10 cellular contexts compared by ENCODE assay signal in the genomic region with DNA sequence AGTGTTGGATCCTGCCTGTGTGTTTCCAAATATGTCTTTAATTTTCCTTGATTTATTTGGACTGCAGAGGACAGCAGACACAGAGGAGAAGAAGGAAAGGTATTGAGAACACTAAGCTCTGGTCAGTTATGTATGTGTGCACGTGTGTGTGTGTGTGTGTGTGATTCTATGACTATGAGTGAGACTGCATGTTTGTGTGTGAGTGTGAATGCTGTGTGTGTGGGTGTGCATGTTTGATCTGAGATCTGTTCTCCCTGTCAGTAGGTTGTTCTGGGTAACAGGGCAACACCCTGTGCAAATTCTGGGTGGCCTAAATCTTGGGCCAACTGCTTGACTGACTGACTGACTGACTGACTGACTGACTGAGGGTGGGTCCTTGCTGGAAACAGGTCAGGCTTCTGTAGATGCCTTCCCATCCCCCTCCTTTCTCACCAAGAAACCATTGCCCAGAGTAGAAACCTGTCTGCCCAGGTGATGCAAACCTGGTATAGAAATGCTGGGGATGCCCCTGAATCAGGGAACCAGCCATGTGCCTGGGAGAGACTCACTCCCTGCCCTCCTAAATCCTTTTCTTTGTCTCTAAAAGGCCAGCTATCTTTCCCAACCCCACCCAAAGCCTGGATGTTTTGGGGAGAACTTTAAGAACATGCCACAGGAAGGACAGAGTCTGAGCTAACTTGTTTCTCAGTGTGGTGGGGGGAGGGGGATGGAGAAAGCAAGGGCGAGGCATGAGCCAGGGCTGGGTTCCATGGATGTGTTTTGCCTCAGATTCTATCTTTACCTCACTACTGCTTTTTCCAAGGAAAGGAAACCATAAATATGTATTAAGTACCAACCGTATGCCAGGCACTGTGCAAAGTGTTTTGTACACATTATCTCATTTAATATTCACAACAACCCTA. TPM values are rescaled to one million over a fixed set of nuclear protein-coding genes. Genes with fewer than 3 reads are reported as not detected.
DNase-seq lines count a peak whose midpoint lies in the region; TF ChIP-seq lines count a peak whose summit lies in the region.
"Had no signal": no experiment of that assay in that cellular context is flagged by ENCODE, and none has a peak within 500 bp of the region (broad histone marks: within the 10 kb centered on the region; RNA-seq: fewer than 3 reads in every experiment).

No MANE protein-coding gene starts in this region.

- H3K36me3 Mint-ChIP-seq in activated CD4-positive, alpha-beta T cell treated with anti-CD3 and anti-CD28 coated beads, Interleukin-2, amount 10 ng/mL, durations not matched to agents 7 days and 5 days (ENCODE audit: low read depth): no peaks in the 10 kb centered on the region
- peaks cover 2% of the 10 kb centered on the region for H3K36me3 Mint-ChIP-seq in activated CD4-positive, alpha-beta T cell treated with anti-CD3 and anti-CD28 coated beads, Interleukin-2, amount 10 ng/mL, durations not matched to agents 24 days and 14 days (ENCODE audit: low read depth)

- no peak for TF ChIP-seq CTCF in Peyer's patch (IDR thresholded peaks at IDR 0.05)
- no peak for TF ChIP-seq CTCF in fibroblast of mammary gland (conservative IDR thresholded peaks at IDR 0.05; ENCODE audit: control insufficient read depth, insufficient read depth, low read depth, low read length)

- no peaks in the 10 kb centered on the region for H3K9me3 Mint-ChIP-seq in activated CD4-positive, alpha-beta T cell treated with anti-CD3 and anti-CD28 coated beads, Interleukin-2, amount 10 ng/mL, durations not matched to agents 7 days and 5 days
- H3K9me3 Mint-ChIP-seq in activated CD4-positive, alpha-beta T cell treated with anti-CD3 and anti-CD28 coated beads, Interleukin-2, amount 10 ng/mL, durations not matched to agents 24 days and 14 days: peaks cover 3% of the 10 kb centered on the region

- peaks cover 88% of the 10 kb centered on the region for H3K4me1 Mint-ChIP-seq in activated CD4-positive, alpha-beta T cell treated with anti-CD3 and anti-CD28 coated beads, Interleukin-2, amount 10 ng/mL, durations not matched to agents 7 days and 5 days
- peaks cover 73% of the 10 kb centered on the region for H3K4me1 Mint-ChIP-seq in activated CD4-positive, alpha-beta T cell treated with anti-CD3 and anti-CD28 coated beads, Interleukin-2, amount 10 ng/mL, durations not matched to agents 24 days and 14 days

- intact Hi-C loops in activated CD4-positive, alpha-beta T cell treated with anti-CD3 and anti-CD28 coated beads, Interleukin-2, amount 10 ng/mL, durations not matched to agents 24 days and 14 days (cut with micrococcal nuclease): no loop called here

- H3K36me3 ChIP-seq in Peyer's patch: no peaks in the 10 kb centered on the region
- H3K36me3 ChIP-seq: left lung had no signal

- peaks cover 0 to 3% (median 0%) of the 10 kb centered on the region in 4 donors for H3K9me3 ChIP-seq in Peyer's patch
- H3K9me3 ChIP-seq: left lung had no signal

- peak overlapping the region; percentile 79 to 98 (median 85) for H3K27ac ChIP-seq in Peyer's patch
- H3K27ac ChIP-seq in skin epidermis: peak overlapping the region in 18 of 21 experiments; percentile 1 to 99 (median 89)

- CTCF ChIA-PET in activated CD4-positive, alpha-beta T cell treated with anti-CD3 and anti-CD28 coated beads, Interleukin-2, amount 10 ng/mL, durations not matched to agents 7 days and 5 days (lab: Charles Lee): interaction anchor here (0.5 to 8.5 kb wide), 3 partner anchors 8 to 334 kb away, joined by 3 to 97 read pairs (median 5); no protein-coding TSS in a partner anchor

- H3K27me3 Mint-ChIP-seq in activated CD4-positive, alpha-beta T cell treated with anti-CD3 and anti-CD28 coated beads, Interleukin-2, amount 10 ng/mL, durations not matched to agents 7 days and 5 days: peaks cover 3% of the 10 kb centered on the region
- H3K27me3 Mint-ChIP-seq in activated CD4-positive, alpha-beta T cell treated with anti-CD3 and anti-CD28 coated beads, Interleukin-2, amount 10 ng/mL, durations not matched to agents 24 days and 14 days: peaks cover 4% of the 10 kb centered on the region

- no peak for TF ChIP-seq POLR2A in Peyer's patch (IDR thresholded peaks at IDR 0.05)

- H3K4me3 ChIP-seq in Peyer's patch: no peak overlapping the region
- H3K4me3 ChIP-seq in fibroblast of mammary gland (ENCODE audit: control insufficient read depth, low read depth, low read length): no peak overlapping the region
- no peak overlapping the region for H3K4me3 ChIP-seq in skin epidermis
- H3K4me3 ChIP-seq: left lung had no signal

- no peaks in the 10 kb centered on the region for H3K27me3 ChIP-seq in Peyer's patch
- H3K27me3 ChIP-seq: left lung had no signal

- POLR2A ChIA-PET in activated CD4-positive, alpha-beta T cell treated with anti-CD3 and anti-CD28 coated beads, Interleukin-2, amount 10 ng/mL, durations not matched to agents 7 days and 5 days (lab: Charles Lee): no interaction called here

- H3K4me3 Mint-ChIP-seq in activated CD4-positive, alpha-beta T cell treated with anti-CD3 and anti-CD28 coated beads, Interleukin-2, amount 10 ng/mL, durations not matched to agents 7 days and 5 days: no peak overlapping the region
- H3K4me3 Mint-ChIP-seq in activated CD4-positive, alpha-beta T cell treated with anti-CD3 and anti-CD28 coated beads, Interleukin-2, amount 10 ng/mL, durations not matched to agents 24 days and 14 days: no peak overlapping the region

- no peak for DNase-seq in activated CD4-positive, alpha-beta T cell treated with anti-CD3 and anti-CD28 coated beads, Interleukin-2, amount 10 ng/mL, durations not matched to agents 7 days and 5 days
- no peak for DNase-seq in activated CD4-positive, alpha-beta T cell treated with anti-CD3 and anti-CD28 coated beads, Interleukin-2, amount 10 ng/mL, durations not matched to agents 24 days and 14 days
- DNase-seq in Peyer's patch (no peak), fibroblast of mammary gland (ENCODE audit: low read depth) (peak; percentile 42), mesenteric fat pad (ENCODE audit: low spot score) (no peak), dedifferentiated amniotic fluid mesenchymal stem cell (ENCODE audit: extremely low spot score) (no peak), GOT3 (lab: John Stamatoyannopoulos, UW) (no peak)
- DNase-seq: left lung, NCI-H2171 treated with DMSO at 0.1 percent for 48 hours had no signal

- peak overlapping the region; percentile 26 for H3K27ac Mint-ChIP-seq in activated CD4-positive, alpha-beta T cell treated with anti-CD3 and anti-CD28 coated beads, Interleukin-2, amount 10 ng/mL, durations not matched to agents 7 days and 5 days
- H3K27ac Mint-ChIP-seq in activated CD4-positive, alpha-beta T cell treated with anti-CD3 and anti-CD28 coated beads, Interleukin-2, amount 10 ng/mL, durations not matched to agents 24 days and 14 days: no peak overlapping the region

- peaks cover 29 to 87% (median 32%) of the 10 kb centered on the region in 4 donors for H3K4me1 ChIP-seq in Peyer's patch

RNA-seq across cellular contexts. Expression of a gene that starts 4.4 kb away (rescaled TPM):
- total RNA-seq in activated CD4-positive, alpha-beta T cell treated with anti-CD3 and anti-CD28 coated beads, Interleukin-2, amount 10 ng/mL, durations not matched to agents 7 days and 5 days: 1 to 10 TPM; 5.5 to 5.8 TPM
- 7.9 and 8.2 TPM in 2 replicates for total RNA-seq in activated CD4-positive, alpha-beta T cell treated with anti-CD3 and anti-CD28 coated beads, Interleukin-2, amount 10 ng/mL, durations not matched to agents 24 days and 14 days
- total RNA-seq in Peyer's patch: 10 to 100 TPM; 13.2 to 38.8 (median 18.9) TPM
- 15.5 TPM for total RNA-seq in mesenteric fat pad

RNA-seq across cellular contexts. Expression of a gene that starts 16.9 kb away (rescaled TPM):
- total RNA-seq in activated CD4-positive, alpha-beta T cell treated with anti-CD3 and anti-CD28 coated beads, Interleukin-2, amount 10 ng/mL, durations not matched to agents 7 days and 5 days: 10 to 100 TPM; 95.4 to 97.1 TPM
- total RNA-seq in activated CD4-positive, alpha-beta T cell treated with anti-CD3 and anti-CD28 coated beads, Interleukin-2, amount 10 ng/mL, durations not matched to agents 24 days and 14 days: 92.7 and 98.5 TPM in 2 replicates
- 100 to 1,000 TPM in 3 of 4 donors, 10 to 100 TPM in 1; 86.3 to 207 (median 117) TPM for total RNA-seq in Peyer's patch
- total RNA-seq in mesenteric fat pad: 77.0 TPM

RNA-seq across cellular contexts. Expression of a gene that starts 35.5 kb away (rescaled TPM):
- total RNA-seq in activated CD4-positive, alpha-beta T cell treated with anti-CD3 and anti-CD28 coated beads, Interleukin-2, amount 10 ng/mL, durations not matched to agents 7 days and 5 days: 10 to 100 TPM; 84.8 to 89.2 TPM
- 108 and 109 TPM in 2 replicates for total RNA-seq in activated CD4-positive, alpha-beta T cell treated with anti-CD3 and anti-CD28 coated beads, Interleukin-2, amount 10 ng/mL, durations not matched to agents 24 days and 14 days
- total RNA-seq in Peyer's patch: 100 to 1,000 TPM in 1 of 4 donors, 10 to 100 TPM in 3; 54.6 to 138 (median 57.5) TPM
- 84.4 TPM for total RNA-seq in mesenteric fat pad

RNA-seq across cellular contexts. Expression of a gene that starts 42.1 kb away (rescaled TPM):
- total RNA-seq in activated CD4-positive, alpha-beta T cell treated with anti-CD3 and anti-CD28 coated beads, Interleukin-2, amount 10 ng/mL, durations not matched to agents 7 days and 5 days: 1 to 10 TPM; 8.6 to 9.1 TPM
- total RNA-seq in activated CD4-positive, alpha-beta T cell treated with anti-CD3 and anti-CD28 coated beads, Interleukin-2, amount 10 ng/mL, durations not matched to agents 24 days and 14 days: 4.5 and 5.1 TPM in 2 replicates
- total RNA-seq in Peyer's patch (10 to 100 TPM; 43.4 to 80.5 (median 68.5) TPM), mesenteric fat pad (74.7 TPM)

RNA-seq across cellular contexts. Expression of a gene that starts 50.6 kb away (rescaled TPM):
- 100 to 1,000 TPM in 1 of 2 experiments, 10 to 100 TPM in 1; 92.1 to 102 TPM for total RNA-seq in activated CD4-positive, alpha-beta T cell treated with anti-CD3 and anti-CD28 coated beads, Interleukin-2, amount 10 ng/mL, durations not matched to agents 7 days and 5 days
- 118 and 122 TPM in 2 replicates for total RNA-seq in activated CD4-positive, alpha-beta T cell treated with anti-CD3 and anti-CD28 coated beads, Interleukin-2, amount 10 ng/mL, durations not matched to agents 24 days and 14 days
- 100 to 1,000 TPM in 3 of 4 donors, 10 to 100 TPM in 1; 77.9 to 176 (median 146) TPM for total RNA-seq in Peyer's patch
- total RNA-seq in mesenteric fat pad: 72.2 TPM
